In the genomic region with DNA sequence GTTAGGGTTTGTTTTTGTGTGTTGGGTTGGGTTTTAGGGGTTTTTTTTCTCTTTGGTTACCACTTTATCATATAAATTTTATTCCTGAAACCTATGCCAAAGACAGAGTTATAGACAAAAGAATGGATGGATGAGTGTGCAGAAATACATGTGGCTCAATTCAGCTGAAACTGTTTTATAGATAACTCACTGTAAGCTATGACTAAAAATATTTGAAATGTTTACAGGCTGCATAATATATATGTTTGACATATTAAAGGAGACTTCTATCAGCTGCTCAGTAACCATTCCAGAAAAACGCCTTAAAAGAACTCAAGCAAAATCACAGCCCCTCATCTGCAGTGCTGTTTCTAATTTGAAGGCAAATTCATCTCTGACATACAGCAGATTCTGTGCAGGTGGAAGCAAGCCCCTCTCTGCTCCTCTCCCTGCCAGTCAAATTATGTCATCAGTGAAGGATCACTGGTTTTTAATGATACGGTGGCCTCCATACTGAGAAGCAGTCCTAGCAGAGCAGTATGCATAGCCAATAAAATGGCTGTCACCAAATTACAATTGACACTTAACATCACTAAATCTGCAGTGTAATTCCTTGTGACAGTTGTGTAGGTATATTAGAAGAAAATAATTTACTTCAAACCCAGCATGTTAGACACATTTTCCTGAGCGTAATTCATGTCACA, we compare ENCODE assay signal across 28 cellular contexts.
DNase-seq lines count a peak whose midpoint lies in the region; ATAC-seq and TF ChIP-seq lines count a peak whose summit lies in the region.
"Had no signal": no experiment of that assay in that cellular context is flagged by ENCODE, and none has a peak within 500 bp of the region (broad histone marks: within the 10 kb centered on the region; RNA-seq: fewer than 3 reads in every experiment).

No MANE protein-coding gene starts in this region.

- peak overlapping the region; percentile 61 for H3K4me2 ChIP-seq in PC-3 (ENCODE audit: low read length)
- H3K4me2 ChIP-seq: smooth muscle cell had no signal

- H3K27me3 Mint-ChIP-seq in CD4-positive, alpha-beta T cell = no peaks in the 10 kb centered on the region
- H3K27me3 Mint-ChIP-seq: activated CD4-positive, alpha-beta T cell treated with anti-CD3 and anti-CD28 coated beads, Interleukin-2, amount 10 ng/mL, durations not matched to agents 24 days and 14 days; B cell had no signal

- H3K9me3 ChIP-seq in PC-3 (ENCODE audit: low read length) = no peaks in the 10 kb centered on the region
- H3K9me3 ChIP-seq in CD4-positive, alpha-beta T cell (ENCODE audit: control insufficient read depth, low read length) = no peaks in the 10 kb centered on the region
- H3K9me3 ChIP-seq in gastroesophageal sphincter = no peaks in the 10 kb centered on the region
- H3K9me3 ChIP-seq: Caco-2, colonic mucosa, HAP-1, Peyer's patch, upper lobe of left lung had no signal

- TF ChIP-seq CTCF in PC-3 (conservative IDR thresholded peaks at IDR 0.05; ENCODE audit: low read depth, low read length) (no peak), fibroblast of the aortic adventitia (IDR thresholded peaks at IDR 0.05; ENCODE audit: insufficient read depth, low read length) (no peak), gastroesophageal sphincter (IDR thresholded peaks at IDR 0.05) (no peak)
- no peak for TF ChIP-seq CTCF in CD4-positive, alpha-beta T cell (IDR thresholded peaks at IDR 0.05)

- H2AFZ ChIP-seq in PC-3 (ENCODE audit: low read length) = peak overlapping the region; percentile 25; the same call in 1 of the 2 replicates

- TF ChIP-seq EP300 in gastroesophageal sphincter (IDR thresholded peaks at IDR 0.05) = no peak

- 63 to 69% methylated on average over 2 to 3 of the region's 3 CpGs for WGBS in gastroesophageal sphincter (ENCODE audit: low coverage in 1 of 2), 2 donors

- H3K4me1 ChIP-seq in PC-3 (ENCODE audit: insufficient read depth, low read length) (peaks cover 50% of the 10 kb centered on the region), gastroesophageal sphincter (no peaks in the 10 kb centered on the region)
- H3K4me1 ChIP-seq: Caco-2, colonic mucosa, HAP-1, Peyer's patch, upper lobe of left lung had no signal

- H3K27ac ChIP-seq in PC-3 (ENCODE audit: low read length) = peak overlapping the region; percentile 82
- H3K27ac ChIP-seq in CD4-positive, alpha-beta T cell (ENCODE audit: low read depth, low read length) = no peak overlapping the region
- H3K27ac ChIP-seq in gastroesophageal sphincter = no peak overlapping the region
- H3K27ac ChIP-seq: colonic mucosa, Peyer's patch, upper lobe of left lung, VCaP had no signal

- H3K27ac Mint-ChIP-seq in CD4-positive, alpha-beta T cell = no peak overlapping the region
- H3K27ac Mint-ChIP-seq: activated CD4-positive, alpha-beta T cell treated with anti-CD3 and anti-CD28 coated beads, Interleukin-2, amount 10 ng/mL, durations not matched to agents 24 days and 14 days; activated T-cell treated with anti-CD3 and anti-CD28 coated beads, Interleukin-2, amount 50 U/mL, for 72 hours; B cell; T-helper 2 cell treated with Interferon-gamma antibody and Interleukin-4, amounts not matched to agents 5 μg/mL and 100 μg/mL, for 36 hours had no signal

- peak; percentile 41 for DNase-seq in NCI-H748 (lab: John Stamatoyannopoulos, UW; ENCODE audit: unreplicated experiment)
- DNase-seq in NCI-H748 treated with DMSO at 0.1 percent for 48 hours (lab: John Stamatoyannopoulos, UW) = no peak
- DNase-seq in PC-3 = peak; percentile 64
- DNase-seq in fibroblast of the aortic adventitia (ENCODE audit: low read depth) = peak; percentile 26
- no peak for DNase-seq in NCI-H526 treated with DMSO at 0.1 percent for 48 hours (lab: John Stamatoyannopoulos, UW)
- DNase-seq in CD4-positive, alpha-beta T cell = no peak
- no peak for DNase-seq in activated CD8-positive, alpha-beta memory T cell treated with anti-CD3 and anti-CD28 coated beads, Interleukin-2, amount 50 U/mL, for 48 hours
- DNase-seq: activated CD4-positive, alpha-beta T cell treated with anti-CD3 and anti-CD28 coated beads, Interleukin-2, amount 10 ng/mL, durations not matched to agents 24 days and 14 days; activated naive CD4-positive, alpha-beta T cell treated with Interleukin-2 at 50 U/mL for 16 hours; activated T-cell treated with anti-CD3 and anti-CD28 coated beads, Interleukin-2, amount 50 U/mL, for 72 hours; amniotic stem cell; Caco-2; colonic mucosa; DMS79; glutamatergic neuron; kidney glomerular epithelial cell; NCI-H446 treated with DMSO at 0.1 percent for 48 hours; occipital lobe; Peyer's patch; stimulated activated CD4-positive, alpha-beta T cell treated with anti-CD3 and anti-CD28 coated beads, Interleukin-2, amount 100 ng/mL, for 24 hours; upper lobe of left lung had no signal

- no peaks in the 10 kb centered on the region for H3K4me1 Mint-ChIP-seq in CD4-positive, alpha-beta T cell (ENCODE audit: low read depth)
- H3K4me1 Mint-ChIP-seq: activated CD4-positive, alpha-beta T cell treated with anti-CD3 and anti-CD28 coated beads, Interleukin-2, amount 10 ng/mL, durations not matched to agents 24 days and 14 days; B cell had no signal

- H3K4me3 ChIP-seq in PC-3 (ENCODE audit: low read length) (peak overlapping the region; percentile 18; the same call in 1 of the 2 replicates), fibroblast of the aortic adventitia (ENCODE audit: low read depth, low read length) (no peak overlapping the region), gastroesophageal sphincter (no peak overlapping the region)
- H3K4me3 ChIP-seq: colonic mucosa, HAP-1, Peyer's patch, smooth muscle cell, upper lobe of left lung had no signal

- CTCF ChIA-PET in PC-3 (lab: Charles Lee) = no interaction called here
- CTCF ChIA-PET in CD4-positive, alpha-beta T cell (lab: Charles Lee) = no interaction called here

- no peaks in the 10 kb centered on the region for H3K9me2 ChIP-seq in PC-3 (replicated peaks; ENCODE audit: low read length)

- peaks cover 4% of the 10 kb centered on the region for H3F3A ChIP-seq in PC-3 (ENCODE audit: low read length, unreplicated experiment)

- H4K20me1 ChIP-seq in PC-3 (ENCODE audit: low read length) = no peaks in the 10 kb centered on the region

- H3K36me3 ChIP-seq in PC-3 (ENCODE audit: low read depth, low read length) (no peaks in the 10 kb centered on the region), gastroesophageal sphincter (no peaks in the 10 kb centered on the region)
- H3K36me3 ChIP-seq: colonic mucosa, HAP-1, Peyer's patch, upper lobe of left lung had no signal

- no peak overlapping the region for H3K4me3 Mint-ChIP-seq in CD4-positive, alpha-beta T cell
- H3K4me3 Mint-ChIP-seq: activated CD4-positive, alpha-beta T cell treated with anti-CD3 and anti-CD28 coated beads, Interleukin-2, amount 10 ng/mL, durations not matched to agents 24 days and 14 days; activated T-cell treated with anti-CD3 and anti-CD28 coated beads, Interleukin-2, amount 50 U/mL, for 72 hours; B cell; T-helper 2 cell treated with Interferon-gamma antibody and Interleukin-4, amounts not matched to agents 5 μg/mL and 100 μg/mL, for 36 hours had no signal

- TF ChIP-seq POLR2A in gastroesophageal sphincter (IDR thresholded peaks at IDR 0.05) = no peak

- H3K79me2 ChIP-seq in PC-3 (ENCODE audit: low read length) = no peaks in the 10 kb centered on the region

- POLR2A ChIA-PET in PC-3 (lab: Charles Lee; ENCODE audit: unreplicated experiment) = no interaction called here
- POLR2A ChIA-PET in CD4-positive, alpha-beta T cell (lab: Charles Lee) = no interaction called here

- ATAC-seq in PC-3 = peak; percentile 74
- no peak for ATAC-seq in CD4-positive, alpha-beta T cell (ENCODE audit: poor library complexity)
- ATAC-seq in gastroesophageal sphincter = no peak
- ATAC-seq: activated T-cell treated with anti-CD3 and anti-CD28 coated beads, Interleukin-2, amount 50 U/mL, for 72 hours; HepG2 had no signal

- no TSS peak for BruUV-seq in PC-3 (replicated peaks; lab: Mats Ljungman, UMichigan)

- no peaks in the 10 kb centered on the region for H3K27me3 ChIP-seq in PC-3 (ENCODE audit: low read length)
- H3K27me3 ChIP-seq in CD4-positive, alpha-beta T cell (ENCODE audit: control insufficient read depth, insufficient read depth, low read length) = no peaks in the 10 kb centered on the region
- no peaks in the 10 kb centered on the region for H3K27me3 ChIP-seq in gastroesophageal sphincter
- H3K27me3 ChIP-seq: colonic mucosa, Peyer's patch, upper lobe of left lung had no signal

- peak overlapping the region; percentile 18 for H3K9ac ChIP-seq in PC-3 (ENCODE audit: low read length)

- no peaks in the 10 kb centered on the region for H3K36me3 Mint-ChIP-seq in CD4-positive, alpha-beta T cell (ENCODE audit: low read depth)

- intact Hi-C loops in PC-3 (cut with micrococcal nuclease) = loop anchor here (2.0 to 5.0 kb wide), 2 partner anchors 29 to 78 kb away; no protein-coding TSS in a partner anchor
- intact Hi-C loops in CD4-positive, alpha-beta T cell (cut with DNase I, micrococcal nuclease) = no loop called here

- H3K9me3 Mint-ChIP-seq in CD4-positive, alpha-beta T cell = no peaks in the 10 kb centered on the region
- H3K9me3 Mint-ChIP-seq: activated CD4-positive, alpha-beta T cell treated with anti-CD3 and anti-CD28 coated beads, Interleukin-2, amount 10 ng/mL, durations not matched to agents 24 days and 14 days; activated T-cell treated with anti-CD3 and anti-CD28 coated beads, Interleukin-2, amount 50 U/mL, for 72 hours; T-helper 2 cell treated with Interferon-gamma antibody and Interleukin-4, amounts not matched to agents 5 μg/mL and 100 μg/mL, for 36 hours had no signal

Comparison
In these comparisons a context has a peak if more than half of its experiments do, and no peak if none do; other contexts are left out.
1. DNase-seq: peak in NCI-H748 (single experiment), PC-3 (single experiment) and fibroblast of the aortic adventitia (single experiment); none in NCI-H748 treated with DMSO at 0.1 percent for 48 hours (single experiment), NCI-H526 treated with DMSO at 0.1 percent for 48 hours (single experiment), CD4-positive, alpha-beta T cell (0 of 10) and activated CD8-positive, alpha-beta memory T cell treated with anti-CD3 and anti-CD28 coated beads, Interleukin-2, amount 50 U/mL, for 48 hours (single experiment).